In the genomic region with DNA sequence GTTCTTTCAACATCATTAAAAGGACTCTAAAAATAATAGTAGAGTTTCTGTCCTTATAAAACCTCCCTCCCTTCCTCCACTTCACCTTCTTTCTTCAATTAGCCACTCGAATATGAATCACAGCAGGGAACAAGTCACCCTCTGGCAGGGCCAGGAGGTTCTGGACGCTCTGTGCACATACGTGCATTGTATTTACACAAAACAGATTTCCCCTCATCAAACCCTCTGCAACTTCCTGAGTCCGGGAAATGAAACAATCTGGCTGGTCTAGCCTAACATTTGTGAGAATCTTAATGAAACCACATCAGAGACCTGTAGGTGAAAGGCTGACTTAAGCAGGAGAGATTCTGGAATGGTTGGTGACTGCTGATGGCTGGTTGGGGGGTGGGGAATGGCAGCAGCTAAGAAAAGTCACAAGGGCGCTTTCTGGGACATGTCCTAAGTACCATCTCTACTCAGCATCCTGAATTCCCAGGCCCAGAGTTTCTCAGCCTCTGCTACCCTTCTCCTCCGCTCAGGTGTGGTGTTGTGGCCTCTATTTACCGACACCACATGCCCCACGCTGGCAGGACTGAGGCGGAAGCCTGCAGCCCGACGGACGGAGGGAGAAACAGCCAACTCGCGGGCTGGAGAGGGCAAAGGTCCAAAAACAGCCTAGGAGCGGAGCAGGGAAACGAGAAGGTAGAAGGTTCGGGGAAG, we compare ENCODE assay signal across 8 cellular contexts. TPM values are rescaled to one million over a fixed set of nuclear protein-coding genes. Genes with fewer than 3 reads are reported as not detected.
DNase-seq lines count a peak whose midpoint lies in the region; ATAC-seq, FAIRE-seq and TF ChIP-seq lines count a peak whose summit lies in the region.

No MANE protein-coding gene starts in this region.

- no peak for TF ChIP-seq CTCF in H1 (IDR thresholded peaks at IDR 0.05; ENCODE audit: control extremely low read depth in 1 of 3, insufficient read depth in 1 of 3, low read depth in 1 of 3, low read length in 3 of 3)

- H2BK15ac ChIP-seq in H1 (ENCODE audit: low read length) = no peak overlapping the region

- peak overlapping the region in 3 of 4 experiments; percentile 13 to 47 (median 29); a peak in 5 of 7 replicates for H3K9ac ChIP-seq in H1 (replicated peaks in 1 of 4; ENCODE audit: extremely low read depth in 1 of 4, low read depth in 3 of 4, low read length in 3 of 4)
- peak overlapping the region; percentile 73 for H3K9ac ChIP-seq in mucosa of stomach (ENCODE audit: low read length)

- no peaks in the 10 kb centered on the region; the same call in 1 of the 2 replicates for H3K79me1 ChIP-seq in H1 (ENCODE audit: low read depth, low read length)

- H2BK120ac ChIP-seq in H1 (replicated peaks; ENCODE audit: low read depth, low read length) = no peak overlapping the region

- no peaks in the 10 kb centered on the region; the same call in 1 of the 2 replicates for H3K23me2 ChIP-seq in H1 (ENCODE audit: low read depth, low read length)

- no peak overlapping the region for H4K91ac ChIP-seq in H1 (replicated peaks; ENCODE audit: insufficient read length, low read length)

- H3K56ac ChIP-seq in H1 (replicated peaks; ENCODE audit: insufficient read length, low read depth, low read length) = no peak overlapping the region

- POLR2A ChIA-PET in H1 (lab: Charles Lee; ENCODE audit: partially characterized antibody) = interaction anchor here (1.8 kb wide), 1 partner anchor 80 kb away, joined by 5 read pairs; no protein-coding TSS in a partner anchor

- no peak overlapping the region for H2BK20ac ChIP-seq in H1 (ENCODE audit: low read length)

- H3K36me3 ChIP-seq in H1 (ENCODE audit: control insufficient read depth in 2 of 4, insufficient read depth in 4 of 4, low read length in 3 of 4) (peaks cover 0 to 5% (median 0%) of the 10 kb centered on the region in 4 experiments; a peak in 3 of 8 replicates), mucosa of stomach (ENCODE audit: control insufficient read depth, insufficient read depth, low read length) (no peaks in the 10 kb centered on the region)

- H3K4me3 ChIP-seq in H1 (ENCODE audit: extremely low read depth in 1 of 4, insufficient read depth in 2 of 4, low read depth in 3 of 4, low read length in 4 of 4) (peak overlapping the region; percentile 64 to 85 (median 76)), mucosa of stomach (ENCODE audit: low read length) (peak overlapping the region; percentile 77)

- no peak overlapping the region; the same call in 1 of the 2 replicates for H4K8ac ChIP-seq in H1 (ENCODE audit: extremely low read depth, insufficient read depth, low read length)

- H2BK5ac ChIP-seq in H1 (ENCODE audit: low read depth, low read length) = no peak overlapping the region

- H2AFZ ChIP-seq in H1 (ENCODE audit: low read length) = peak overlapping the region; percentile 70; the same call in 1 of the 2 replicates

- WGBS in H1 (ENCODE audit: extremely low coverage in 1 of 2, insufficient coverage in 1 of 2, insufficient read length in 1 of 2, insufficient replicate concordance in 2 of 2, low coverage in 1 of 2, low lambda C conversion rate in 2 of 2, missing lambda C conversion rate in 1 of 2), 2 experiments = 21% methylated on average over 11 of the region's 17 CpGs; no CpG with 5 or more reads in 1 of the 2 experiments

- H3K4ac ChIP-seq in H1 (replicated peaks; ENCODE audit: insufficient read length, low read depth, low read length) = no peak overlapping the region

- no peak for FAIRE-seq in H1 (lab: Jason Lieb, UNC)

- peak; percentile 0 for DNase-seq in DMS79 (lab: John Stamatoyannopoulos, UW)
- DNase-seq in DMS79 treated with DMSO at 0.1 percent for 48 hours (lab: John Stamatoyannopoulos, UW) = no peak
- peak; percentile 32 for DNase-seq in RPMI7951 (ENCODE audit: low read depth)
- no peak for DNase-seq in H1 (ENCODE audit: low read depth in 1 of 2, low spot score in 2 of 2)
- no peak for DNase-seq in D341Med (ENCODE audit: low spot score)

- no peak for TF ChIP-seq RAD21 in H1 (IDR thresholded peaks at IDR 0.05 in 1 of 2, conservative IDR thresholded peaks at IDR 0.05 in 1 of 2; ENCODE audit: low read depth in 2 of 2, low read length in 2 of 2)

- no peak overlapping the region for H3K14ac ChIP-seq in H1 (ENCODE audit: insufficient read length)

- H3K4me2 ChIP-seq in H1 (ENCODE audit: insufficient read depth in 1 of 2, low read depth in 2 of 2, low read length in 2 of 2) = peak overlapping the region; percentile 69 to 82

- CTCF ChIA-PET in H1 (lab: Charles Lee; ENCODE audit: partially characterized antibody) = interaction anchor here (0.6 kb wide), 1 partner anchor 232 kb away, joined by 3 read pairs; no protein-coding TSS in a partner anchor

- no peak overlapping the region for H2AK5ac ChIP-seq in H1 (ENCODE audit: low read depth, low read length)

- H4K5ac ChIP-seq in H1 (ENCODE audit: insufficient read length, low read depth, low read length) = no peak overlapping the region

- TF ChIP-seq EP300 in H1 (IDR thresholded peaks at IDR 0.05; ENCODE audit: borderline replicate concordance in 1 of 2, low read depth in 2 of 2, low read length in 2 of 2) = no peak

- no peak overlapping the region for H2BK12ac ChIP-seq in H1 (ENCODE audit: low read depth, low read length)

- ATAC-seq in GM18861 (IDR thresholded peaks at IDR 0.05; ENCODE audit: unreplicated experiment) = no peak
- no peak for ATAC-seq in HG03097 (IDR thresholded peaks at IDR 0.05; ENCODE audit: low FRiP score, unreplicated experiment)

- H3K27me3 ChIP-seq in H1 (replicated peaks in 1 of 4; ENCODE audit: control insufficient read depth in 3 of 4, extremely low read depth in 1 of 4, insufficient read depth in 3 of 4, low read length in 3 of 4) (no peaks in the 10 kb centered on the region), mucosa of stomach (ENCODE audit: control insufficient read depth, insufficient read depth, low read length) (no peaks in the 10 kb centered on the region)

- H3K4me1 ChIP-seq in H1 (replicated peaks in 1 of 4; ENCODE audit: control insufficient read depth in 3 of 4, insufficient read depth in 4 of 4, low read length in 3 of 4) (no peaks in the 10 kb centered on the region), mucosa of stomach (ENCODE audit: control insufficient read depth, insufficient read depth, low read length) (peaks cover 11% of the 10 kb centered on the region)

- peaks cover 0 to 20% of the 10 kb centered on the region in 2 experiments; a peak in 1 of 4 replicates for H3K79me2 ChIP-seq in H1 (ENCODE audit: control insufficient read depth in 1 of 2, insufficient read depth in 2 of 2, low read length in 2 of 2)

- no peaks in the 10 kb centered on the region for H3K9me3 ChIP-seq in H1 (ENCODE audit: insufficient read depth in 2 of 2, low read depth in 1 of 2, low read length in 1 of 2)
- no peaks in the 10 kb centered on the region for H3K9me3 ChIP-seq in mucosa of stomach (ENCODE audit: control insufficient read depth, low read length)

- H3K27ac ChIP-seq in H1 (ENCODE audit: low read depth, low read length) = no peak overlapping the region; the same call in 1 of the 2 replicates

- no peak for TF ChIP-seq POLR2A in H1 (IDR thresholded peaks at IDR 0.05; ENCODE audit: control extremely low read depth in 1 of 2, low read depth in 2 of 2, low read length in 2 of 2)

- H3K18ac ChIP-seq in H1 (ENCODE audit: extremely low read depth, low read length) = no peak overlapping the region

- no peak overlapping the region for H3K23ac ChIP-seq in H1 (ENCODE audit: insufficient read length)

- H4K20me1 ChIP-seq in H1 (replicated peaks in 1 of 2; ENCODE audit: control insufficient read depth in 1 of 2, insufficient read depth in 2 of 2, low read length in 2 of 2) = peaks cover 0 to 3% of the 10 kb centered on the region in 2 experiments

TF ChIP-seq in H1, 55 proteins besides CTCF, POLR2A, EP300 and RAD21:
- TF ChIP-seq MAX (IDR thresholded peaks at IDR 0.05) = 0 out of 2 replicates have a peak, but pooled peaks have one; percentile 16
- TF ChIP-seq POLR2AphosphoS5 (IDR thresholded peaks at IDR 0.05; ENCODE audit: low read depth, low read length) = no peak

RNA-seq across cellular contexts. Expression of gene ZDHHC9, which starts 1.0 kb away (rescaled TPM):
- 13.9 and 17.4 TPM in 2 replicates for total RNA-seq in RPMI7951 (2014; rRNA removed; shearing (Covaris generic))
- 28.3 and 29.7 TPM in 2 replicates for total RNA-seq in H1 (2021; fragmentation: NEBNext Ultra II Directional; extraction: Animal tissue kit (Norgen Biotek cat#: 25700))
- 18.1 and 20.3 TPM in 2 replicates for polyA plus RNA-seq in H1 (2011; rRNA removed)
- 17.3 TPM for polyA plus RNA-seq in H1 (2011; cell fraction: cytosol; rRNA removed)
- polyA plus RNA-seq in H1 (2011; cell fraction: nucleus; rRNA removed) = 19.0 TPM
- polyA plus RNA-seq in H1 (2012, experiment 1 of 2) = 17.9 to 21.3 TPM (median 19.3 TPM) in 4 replicates
- polyA plus RNA-seq in H1 (2012, experiment 2 of 2) = 26.1 TPM
- 44.1 TPM for polyA plus RNA-seq in H1 (2013, experiment 1 of 2)
- polyA plus RNA-seq in H1 (2013, experiment 2 of 2) = 53.0 TPM
- 33.4 and 35.8 TPM in 2 replicates for polyA minus RNA-seq in H1 (2011; rRNA and poly(A)+ RNA removed)
- 15.7 TPM for polyA minus RNA-seq in H1 (2011; cell fraction: cytosol; rRNA and poly(A)+ RNA removed)
- 22.0 TPM for polyA minus RNA-seq in H1 (2011; cell fraction: nucleus; rRNA and poly(A)+ RNA removed)

Comparison
In these comparisons a context has a peak if more than half of its experiments do, and no peak if none do; other contexts are left out.
1. DNase-seq: peak in DMS79 (single experiment) and RPMI7951 (single experiment); none in DMS79 treated with DMSO at 0.1 percent for 48 hours (single experiment), H1 (0 of 2) and D341Med (single experiment).